ENCODE assay signal across 8 cellular contexts in genomic region chr21:39386194-39386593, GRCh38. TPM values are rescaled to one million over a fixed set of nuclear protein-coding genes. Genes with fewer than 3 reads are reported as not detected.
DNase-seq lines count a peak whose midpoint lies in the region; ATAC-seq and TF ChIP-seq lines count a peak whose summit lies in the region.

No MANE protein-coding gene starts in this region.

- peak overlapping the region in 6 of 8 donors; percentile 29 to 84 (median 60) for H3K27ac Mint-ChIP-seq in CD8-positive, alpha-beta memory T cell
- H3K27ac Mint-ChIP-seq in naive thymus-derived CD4-positive, alpha-beta T cell, result peak overlapping the region in 8 of 9 donors; percentile 31 to 87 (median 56)

- CTCF ChIA-PET in CD8-positive, alpha-beta memory T cell (lab: Charles Lee), result interaction anchor here (1.7 to 2.9 kb wide), 2 partner anchors 9 to 73 kb away, joined by 3 to 11 read pairs; partner anchors contain the start of gene BRWD1
- CTCF ChIA-PET in naive thymus-derived CD4-positive, alpha-beta T cell (lab: Charles Lee), result interaction anchor here (0.9 to 1.8 kb wide), 3 partner anchors 12 to 205 kb away, joined by 3 to 4 read pairs (median 3); no protein-coding TSS in a partner anchor

- no peak for TF ChIP-seq POLR2A in Peyer's patch (IDR thresholded peaks at IDR 0.05)

- no peaks in the 10 kb centered on the region for H3K36me3 ChIP-seq in CD8-positive, alpha-beta memory T cell (ENCODE audit: insufficient read depth, low read length)
- peaks cover 0 to 8% (median 0%) of the 10 kb centered on the region in 3 donors for H3K36me3 ChIP-seq in Peyer's patch
- no peaks in the 10 kb centered on the region for H3K36me3 ChIP-seq in naive thymus-derived CD4-positive, alpha-beta T cell (ENCODE audit: control insufficient read depth in 2 of 3, insufficient read depth in 3 of 3, low read length in 3 of 3)

- H3K4me1 Mint-ChIP-seq in CD8-positive, alpha-beta memory T cell, result peaks cover 34 to 57% (median 49%) of the 10 kb centered on the region in 3 donors
- peaks cover 21 to 50% (median 43%) of the 10 kb centered on the region in 7 donors for H3K4me1 Mint-ChIP-seq in naive thymus-derived CD4-positive, alpha-beta T cell

- ATAC-seq in naive thymus-derived CD4-positive, alpha-beta T cell, result no peak
- ATAC-seq in GM18861 (IDR thresholded peaks at IDR 0.05; ENCODE audit: unreplicated experiment) (no peak), HG03175 (IDR thresholded peaks at IDR 0.05; ENCODE audit: unreplicated experiment) (no peak)

- peak overlapping the region; percentile 50 to 77 (median 69) for H3K4me3 Mint-ChIP-seq in CD8-positive, alpha-beta memory T cell
- H3K4me3 Mint-ChIP-seq in naive thymus-derived CD4-positive, alpha-beta T cell, result peak overlapping the region; percentile 16 to 83 (median 70)

- TF ChIP-seq CTCF in Peyer's patch (IDR thresholded peaks at IDR 0.05), result no peak
- peak in 1 of 56 donors; percentile 3 for TF ChIP-seq CTCF in dorsolateral prefrontal cortex (IDR thresholded peaks at IDR 0.05 in 54 of 56, conservative IDR thresholded peaks at IDR 0.05 in 2 of 56; ENCODE audit: low read depth in 1 of 56, partially characterized antibody in 56 of 56)

- no peaks in the 10 kb centered on the region for H3K27me3 ChIP-seq in CD8-positive, alpha-beta memory T cell (ENCODE audit: insufficient read depth, low read length, poor library complexity, severe bottlenecking)
- H3K27me3 ChIP-seq in Peyer's patch (no peaks in the 10 kb centered on the region), dorsolateral prefrontal cortex (no peaks in the 10 kb centered on the region)
- no peaks in the 10 kb centered on the region for H3K27me3 ChIP-seq in naive thymus-derived CD4-positive, alpha-beta T cell (ENCODE audit: control insufficient read depth in 2 of 2, insufficient read depth in 2 of 2, low read length in 2 of 2)

- peak in 1 of 5 donors; percentile 53 for DNase-seq in CD8-positive, alpha-beta memory T cell
- no peak for DNase-seq in Peyer's patch
- peak in 9 of 10 donors; percentile 36 to 75 (median 55) for DNase-seq in dorsolateral prefrontal cortex
- peak in 2 of 9 donors; percentile 23 to 24 for DNase-seq in naive thymus-derived CD4-positive, alpha-beta T cell
- no peak for DNase-seq in SKM-1 treated with dmso at 0.1 percent for 144 hours (lab: John Stamatoyannopoulos, UW; ENCODE audit: unreplicated experiment)
- DNase-seq in ureter (ENCODE audit: low spot score), result no peak

- POLR2A ChIA-PET in CD8-positive, alpha-beta memory T cell (lab: Charles Lee), result interaction anchor here (1.0 kb wide), 1 partner anchor 38 kb away, joined by 3 read pairs; no protein-coding TSS in a partner anchor
- POLR2A ChIA-PET in naive thymus-derived CD4-positive, alpha-beta T cell (lab: Charles Lee), result interaction anchor here (1.1 to 1.9 kb wide), 4 partner anchors 27 to 81 kb away, joined by 3 to 20 read pairs (median 4); partner anchors contain the start of gene HMGN1

- H3K4me1 ChIP-seq in CD8-positive, alpha-beta memory T cell (ENCODE audit: insufficient read depth, low read length), result peaks cover 10% of the 10 kb centered on the region
- peaks cover 0 to 27% (median 2%) of the 10 kb centered on the region in 4 donors for H3K4me1 ChIP-seq in Peyer's patch
- peaks cover 13 to 18% of the 10 kb centered on the region in 2 donors for H3K4me1 ChIP-seq in naive thymus-derived CD4-positive, alpha-beta T cell (ENCODE audit: control insufficient read depth in 2 of 2, insufficient read depth in 2 of 2, low read length in 2 of 2)

- H3K27ac ChIP-seq in CD8-positive, alpha-beta memory T cell (ENCODE audit: low read depth, low read length), result peak overlapping the region; percentile 24
- peak overlapping the region; percentile 33 to 78 (median 62) for H3K27ac ChIP-seq in Peyer's patch
- H3K27ac ChIP-seq in dorsolateral prefrontal cortex, result peak overlapping the region in 58 of 59 donors; percentile 46 to 95 (median 86)
- peak overlapping the region; percentile 53 for H3K27ac ChIP-seq in naive thymus-derived CD4-positive, alpha-beta T cell (ENCODE audit: low read depth, low read length)

- H3K36me3 Mint-ChIP-seq in CD8-positive, alpha-beta memory T cell, result peaks cover 0 to 14% (median 4%) of the 10 kb centered on the region in 3 donors
- H3K36me3 Mint-ChIP-seq in naive thymus-derived CD4-positive, alpha-beta T cell, result peaks cover 0 to 7% (median 1%) of the 10 kb centered on the region in 5 donors

- no peak overlapping the region for H3K4me3 ChIP-seq in CD8-positive, alpha-beta memory T cell (ENCODE audit: low read length)
- peak overlapping the region; percentile 13 to 39 (median 20) for H3K4me3 ChIP-seq in Peyer's patch
- H3K4me3 ChIP-seq in dorsolateral prefrontal cortex, result peak overlapping the region; percentile 33 to 69 (median 55)
- H3K4me3 ChIP-seq in naive thymus-derived CD4-positive, alpha-beta T cell (ENCODE audit: low read length), result peak overlapping the region; percentile 24

- H3K9me3 Mint-ChIP-seq in CD8-positive, alpha-beta memory T cell, result no peaks in the 10 kb centered on the region
- peaks cover 0 to 1% (median 0%) of the 10 kb centered on the region in 11 donors for H3K9me3 Mint-ChIP-seq in naive thymus-derived CD4-positive, alpha-beta T cell

- H3K27me3 Mint-ChIP-seq in CD8-positive, alpha-beta memory T cell, result peaks cover 0 to 2% of the 10 kb centered on the region in 2 donors
- H3K27me3 Mint-ChIP-seq in naive thymus-derived CD4-positive, alpha-beta T cell, result no peaks in the 10 kb centered on the region

- H3K9me3 ChIP-seq in CD8-positive, alpha-beta memory T cell (ENCODE audit: low read length), result no peaks in the 10 kb centered on the region
- no peaks in the 10 kb centered on the region for H3K9me3 ChIP-seq in Peyer's patch
- H3K9me3 ChIP-seq in naive thymus-derived CD4-positive, alpha-beta T cell (ENCODE audit: control insufficient read depth in 2 of 3, low read length in 3 of 3), result no peaks in the 10 kb centered on the region

- intact Hi-C loops in dorsolateral prefrontal cortex (cut with DNase I), result loop anchor here (5.0 kb wide), 2 partner anchors 56 to 204 kb away; partner anchors contain the start of gene PSMG1 (in 2 of the 2)
- intact Hi-C loops in naive thymus-derived CD4-positive, alpha-beta T cell (cut with micrococcal nuclease), result loop anchor here (2.0 to 10.0 kb wide), 4 partner anchors 129 to 879 kb away; no protein-coding TSS in a partner anchor

RNA-seq across cellular contexts. Expression of gene HMGN1, which starts 37.3 kb away (rescaled TPM):
- 100 to 1,000 TPM; 420 to 421 TPM for total RNA-seq in CD8-positive, alpha-beta memory T cell
- 201 TPM for polyA plus RNA-seq in CD8-positive, alpha-beta memory T cell
- total RNA-seq in Peyer's patch, result 10 to 100 TPM; 74.2 to 97.7 (median 90.2) TPM
- 100 to 1,000 TPM in 15 of 120 experiments, 10 to 100 TPM in 105; 46.0 to 116 (median 78.8) TPM for total RNA-seq in dorsolateral prefrontal cortex
- 100 to 1,000 TPM; 198 to 310 (median 262) TPM for total RNA-seq in naive thymus-derived CD4-positive, alpha-beta T cell
- 100 to 1,000 TPM; 198 to 286 TPM for polyA plus RNA-seq in naive thymus-derived CD4-positive, alpha-beta T cell
- total RNA-seq in ureter, result 225 TPM

RNA-seq across cellular contexts. Expression of gene LCA5L, which starts 59.4 kb away (rescaled TPM):
- total RNA-seq in CD8-positive, alpha-beta memory T cell, result under 1 TPM; 0.13 to 0.33 TPM
- 0.25 TPM for polyA plus RNA-seq in CD8-positive, alpha-beta memory T cell
- total RNA-seq in Peyer's patch (1 to 10 TPM in 1 of 4 donors, under 1 TPM in 1, not detected in 2; 0.88 to 2.0 TPM), dorsolateral prefrontal cortex (1 to 10 TPM in 90 of 120 experiments, under 1 TPM in 27, not detected in 3; 0.36 to 4.6 (median 1.6) TPM), ureter (3.0 TPM)
- total RNA-seq in naive thymus-derived CD4-positive, alpha-beta T cell, result not detected
- under 1 TPM in 1 of 2 donors, not detected in 1; 0.24 TPM for polyA plus RNA-seq in naive thymus-derived CD4-positive, alpha-beta T cell

Comparison
In these comparisons a context has a peak if more than half of its experiments do, and no peak if none do; other contexts are left out.
1. DNase-seq: peak in dorsolateral prefrontal cortex (9 of 10); none in Peyer's patch (0 of 3), SKM-1 treated with dmso at 0.1 percent for 144 hours (single experiment) and ureter (single experiment).
2. H3K27ac ChIP-seq: peak in every context shown above with its lines; median percentile 86 in dorsolateral prefrontal cortex; 62 in Peyer's patch; 53 in naive thymus-derived CD4-positive, alpha-beta T cell; 24 in CD8-positive, alpha-beta memory T cell.